In genomic region chr16:66750279-66751134, GRCh38 we compare ENCODE assay signal across 8 cellular contexts. TPM values are rescaled to one million over a fixed set of nuclear protein-coding genes. Genes with fewer than 3 reads are reported as not detected.
A peak's percentile ranks its signal among the peaks of the same experiment; 100 is the strongest.
DNase-seq lines count a peak whose midpoint lies in the region; ATAC-seq and TF ChIP-seq lines count a peak whose summit lies in the region.

No MANE protein-coding gene starts in this region.

- peak overlapping the region; percentile 89 for H3K27ac Mint-ChIP-seq in activated naive CD4-positive, alpha-beta T cell treated with anti-CD3 and anti-CD28 coated beads, Interleukin-2, amount 50 U/mL, for 24 hours

- peak overlapping the region; percentile 90 for H2AFZ ChIP-seq in SU-DHL-6 (ENCODE audit: low read depth, low read length, severe bottlenecking)

- peak overlapping the region; percentile 82 for H3K4me2 ChIP-seq in SU-DHL-6 (ENCODE audit: low read depth, low read length, poor library complexity, severe bottlenecking)

- no peaks in the 10 kb centered on the region for H3K9me3 ChIP-seq in SU-DHL-6 (ENCODE audit: insufficient read depth, low read length)

- no peaks in the 10 kb centered on the region for H3K27me3 ChIP-seq in SU-DHL-6 (ENCODE audit: low read length)

- peaks cover 8% of the 10 kb centered on the region for H3K36me3 Mint-ChIP-seq in activated naive CD4-positive, alpha-beta T cell treated with anti-CD3 and anti-CD28 coated beads, Interleukin-2, amount 50 U/mL, for 24 hours

- peak overlapping the region; percentile 67; the same call in 1 of the 2 replicates for H3K27ac ChIP-seq in SU-DHL-6 (ENCODE audit: low read depth, low read length)

- ATAC-seq in sciatic nerve (peak; percentile 6), GM21360 (IDR thresholded peaks at IDR 0.05; ENCODE audit: unreplicated experiment) (no peak), GM18870 (IDR thresholded peaks at IDR 0.05; ENCODE audit: unreplicated experiment) (no peak), HG03039 (IDR thresholded peaks at IDR 0.05; ENCODE audit: unreplicated experiment) (no peak)

- no peak for TF ChIP-seq CTCF in SU-DHL-6 (IDR thresholded peaks at IDR 0.05; ENCODE audit: insufficient read depth, low read length, poor library complexity, severe bottlenecking)
- no peak for TF ChIP-seq CTCF in fibroblast of pulmonary artery (IDR thresholded peaks at IDR 0.05; ENCODE audit: low read length, missing control alignments)

- H3K27me3 Mint-ChIP-seq in activated naive CD4-positive, alpha-beta T cell treated with anti-CD3 and anti-CD28 coated beads, Interleukin-2, amount 50 U/mL, for 24 hours, result peaks cover 3% of the 10 kb centered on the region

- H3K4me3 Mint-ChIP-seq in activated naive CD4-positive, alpha-beta T cell treated with anti-CD3 and anti-CD28 coated beads, Interleukin-2, amount 50 U/mL, for 24 hours, result peak overlapping the region; percentile 95

- H3K9me2 ChIP-seq in SU-DHL-6 (replicated peaks; ENCODE audit: insufficient read depth, low read length), result no peaks in the 10 kb centered on the region

- H3K4me3 ChIP-seq in SU-DHL-6 (ENCODE audit: insufficient read depth, low read length, poor library complexity, severe bottlenecking), result peak overlapping the region; percentile 88
- H3K4me3 ChIP-seq in fibroblast of pulmonary artery (replicated peaks; ENCODE audit: low read depth, low read length), result peak overlapping the region; percentile 91

- no peaks in the 10 kb centered on the region for H3K9me3 Mint-ChIP-seq in activated naive CD4-positive, alpha-beta T cell treated with anti-CD3 and anti-CD28 coated beads, Interleukin-2, amount 50 U/mL, for 24 hours

- peaks cover 45% of the 10 kb centered on the region for H3K79me2 ChIP-seq in SU-DHL-6 (ENCODE audit: insufficient read depth, low read length)

- H4K20me1 ChIP-seq in SU-DHL-6 (ENCODE audit: low read depth, low read length), result no peaks in the 10 kb centered on the region

- intact Hi-C loops in sciatic nerve (cut with DNase I), result no loop called here

- H3F3A ChIP-seq in SU-DHL-6 (ENCODE audit: insufficient read depth), result no peaks in the 10 kb centered on the region

- H3K9ac ChIP-seq in SU-DHL-6 (ENCODE audit: low read length), result peak overlapping the region; percentile 98

- H3K36me3 ChIP-seq in SU-DHL-6 (ENCODE audit: low read length), result peaks cover 8% of the 10 kb centered on the region; the same call in 1 of the 2 replicates

- no peak for DNase-seq in activated naive CD4-positive, alpha-beta T cell treated with Interleukin-2 at 50 U/mL for 16 hours
- DNase-seq in fibroblast of pulmonary artery (ENCODE audit: low read depth), result no peak
- DNase-seq in sciatic nerve (ENCODE audit: low spot score), result no peak

- H3K4me1 Mint-ChIP-seq in activated naive CD4-positive, alpha-beta T cell treated with anti-CD3 and anti-CD28 coated beads, Interleukin-2, amount 50 U/mL, for 24 hours, result peaks cover 42% of the 10 kb centered on the region

RNA-seq across cellular contexts. Expression of gene DYNC1LI2, which starts 0.9 kb away (rescaled TPM):
- 205 TPM for total RNA-seq in sciatic nerve

RNA-seq across cellular contexts. Expression of gene TERB1, which starts 50.9 kb away (rescaled TPM):
- total RNA-seq in sciatic nerve, result 0.58 TPM

RNA-seq across cellular contexts. Expression of gene CMTM4, which starts 54.0 kb away (rescaled TPM):
- 17.8 TPM for total RNA-seq in sciatic nerve
